Comparison of ENCODE assay signal across 16 cellular contexts in genomic region chr6:145508107-145508506, GRCh38.
A peak's percentile ranks its signal among the peaks of the same experiment; 100 is the strongest.
DNase-seq lines count a peak whose midpoint lies in the region; ATAC-seq, FAIRE-seq and TF ChIP-seq lines count a peak whose summit lies in the region.
"Had no signal": no experiment of that assay in that cellular context is flagged by ENCODE, and none has a peak within 500 bp of the region (broad histone marks: within the 10 kb centered on the region; RNA-seq: fewer than 3 reads in every experiment).

No MANE protein-coding gene starts in this region.

- H2BK5ac ChIP-seq in mesendoderm (ENCODE audit: low read length), result no peak overlapping the region

- H3K56ac ChIP-seq in mesendoderm (ENCODE audit: low read length), result peak overlapping the region; percentile 69

- H3K27me3 ChIP-seq in Karpas-422 (ENCODE audit: low read length) (no peaks in the 10 kb centered on the region), mesendoderm (ENCODE audit: insufficient read depth, low read length, poor library complexity) (no peaks in the 10 kb centered on the region), adrenal gland (no peaks in the 10 kb centered on the region)
- H3K27me3 ChIP-seq: hepatocyte, SJCRH30, suprapubic skin had no signal

- H3K23ac ChIP-seq in mesendoderm (ENCODE audit: low read length), result no peak overlapping the region

- H3K27ac ChIP-seq in Karpas-422 (ENCODE audit: low read length) (no peak overlapping the region), mesendoderm (ENCODE audit: low read depth, low read length) (no peak overlapping the region), adrenal gland (no peak overlapping the region)
- H3K27ac ChIP-seq: epithelial cell of prostate, hepatocyte, SJCRH30, suprapubic skin had no signal

- no peaks in the 10 kb centered on the region for H4K20me1 ChIP-seq in Karpas-422 (ENCODE audit: insufficient read depth, low read depth, low read length)

- no peaks in the 10 kb centered on the region for H3K4me1 ChIP-seq in Karpas-422 (ENCODE audit: low read length)
- H3K4me1 ChIP-seq in mesendoderm (ENCODE audit: control insufficient read depth, low read depth, low read length), result no peaks in the 10 kb centered on the region
- no peaks in the 10 kb centered on the region for H3K4me1 ChIP-seq in adrenal gland (replicated peaks in 1 of 2)
- H3K4me1 ChIP-seq: SJCRH30, suprapubic skin had no signal

- TF ChIP-seq CTCF in GM12874 (IDR thresholded peaks at IDR 0.05; ENCODE audit: insufficient read depth, low read depth, low read length), result peak; percentile 42; the same call in 1 of the 2 replicates
- TF ChIP-seq CTCF in astrocyte of the spinal cord (IDR thresholded peaks at IDR 0.05; ENCODE audit: low read depth, low read length), result peak; percentile 19
- no peak for TF ChIP-seq CTCF in adrenal gland (IDR thresholded peaks at IDR 0.05)

- H3K9me3 ChIP-seq in Karpas-422 (ENCODE audit: low read length) (no peaks in the 10 kb centered on the region), adrenal gland (replicated peaks in 1 of 3) (peaks cover 0 to 10% (median 4%) of the 10 kb centered on the region in 3 donors)
- H3K9me3 ChIP-seq: SJCRH30 had no signal

- no peak overlapping the region for H3K4me2 ChIP-seq in Karpas-422 (ENCODE audit: low read depth, low read length, poor library complexity, severe bottlenecking)
- no peak overlapping the region for H3K4me2 ChIP-seq in mesendoderm (ENCODE audit: low read length)
- H3K4me2 ChIP-seq: hepatocyte had no signal

- no peak for TF ChIP-seq POLR2A in adrenal gland (IDR thresholded peaks at IDR 0.05)

- H3K79me2 ChIP-seq in Karpas-422 (ENCODE audit: low read length) (no peaks in the 10 kb centered on the region), mesendoderm (ENCODE audit: control insufficient read depth, insufficient read depth, low read length) (no peaks in the 10 kb centered on the region)
- H3K79me2 ChIP-seq: hepatocyte had no signal

- H2BK15ac ChIP-seq in mesendoderm (replicated peaks; ENCODE audit: low read depth), result no peak overlapping the region

- DNase-seq in Karpas-422 (peak; percentile 48), astrocyte of the spinal cord (ENCODE audit: low read depth, low spot score) (no peak), mesendoderm (peak; percentile 78), HTR-8/SVneo (ENCODE audit: insufficient read length, low spot score) (no peak), adrenal gland (no peak)
- DNase-seq: activated naive CD4-positive, alpha-beta T cell treated with Interleukin-2 at 50 U/mL for 16 hours; Caco-2; NCI-H1105 treated with DMSO at 0.1 percent for 48 hours; NCI-H510A; SJCRH30 had no signal

- WGBS in mesendoderm (ENCODE audit: extremely low coverage, insufficient coverage, low lambda C conversion rate), result no CpG with 5 or more reads among the region's 1 CpG
- WGBS in adrenal gland, 4 donors, result 67 to 86% (median 78%) methylated on average over 1 of the region's 1 CpG

- intact Hi-C loops in adrenal gland (cut with DNase I), result no loop called here

- no peak overlapping the region for H4K8ac ChIP-seq in mesendoderm (ENCODE audit: low read depth, low read length)

- no peaks in the 10 kb centered on the region for H3K9me2 ChIP-seq in Karpas-422 (replicated peaks; ENCODE audit: insufficient read depth, low read length)

- H3K79me1 ChIP-seq in mesendoderm (ENCODE audit: low read length), result no peaks in the 10 kb centered on the region

- no peak overlapping the region for H4K5ac ChIP-seq in mesendoderm (ENCODE audit: low read length)

- in situ Hi-C loops in astrocyte of the spinal cord (cut with HindIII; ENCODE audit: low sequenced_read_pairs), result no loop called here

- H3K18ac ChIP-seq in mesendoderm (ENCODE audit: low read length), result peak overlapping the region; percentile 64

- H2AK5ac ChIP-seq in mesendoderm (ENCODE audit: low read length), result no peak overlapping the region

- H3K36me3 ChIP-seq in Karpas-422 (ENCODE audit: insufficient read depth, low read length) (no peaks in the 10 kb centered on the region), mesendoderm (ENCODE audit: control insufficient read depth, insufficient read depth, low read length) (no peaks in the 10 kb centered on the region), adrenal gland (replicated peaks in 1 of 2) (no peaks in the 10 kb centered on the region)
- H3K36me3 ChIP-seq: SJCRH30, suprapubic skin had no signal

- H3K9ac ChIP-seq in Karpas-422 (ENCODE audit: low read length) (no peak overlapping the region), mesendoderm (ENCODE audit: low read length) (no peak overlapping the region)

- no peak overlapping the region for H3K4ac ChIP-seq in mesendoderm (ENCODE audit: low read depth, low read length)

- H2AFZ ChIP-seq in Karpas-422 (ENCODE audit: low read length), result no peak overlapping the region
- H2AFZ ChIP-seq: hepatocyte had no signal

- no peak for FAIRE-seq in HTR-8/SVneo (lab: Jason Lieb, UNC)
- FAIRE-seq: GM12892 had no signal

- no peak overlapping the region for H3K4me3 ChIP-seq in Karpas-422 (ENCODE audit: low read length)
- no peak overlapping the region for H3K4me3 ChIP-seq in astrocyte of the spinal cord (ENCODE audit: low read depth, low read length)
- no peak overlapping the region for H3K4me3 ChIP-seq in mesendoderm (ENCODE audit: low read length)
- no peak overlapping the region for H3K4me3 ChIP-seq in adrenal gland
- H3K4me3 ChIP-seq: SJCRH30, suprapubic skin had no signal

- no peak overlapping the region for H2BK120ac ChIP-seq in mesendoderm (ENCODE audit: low read depth, low read length)

- ATAC-seq in HG03175 (IDR thresholded peaks at IDR 0.05; ENCODE audit: unreplicated experiment), result no peak

Comparison
In these comparisons a context has a peak if more than half of its experiments do, and no peak if none do; other contexts are left out.
1. CTCF ChIP-seq: peak in GM12874 (single experiment) and astrocyte of the spinal cord (single experiment); none in adrenal gland (0 of 6).
2. DNase-seq: peak in Karpas-422 (single experiment) and mesendoderm (single experiment); none in astrocyte of the spinal cord (single experiment), HTR-8/SVneo (single experiment) and adrenal gland (0 of 7).